8 cellular contexts compared by ENCODE assay signal in the genomic region with DNA sequence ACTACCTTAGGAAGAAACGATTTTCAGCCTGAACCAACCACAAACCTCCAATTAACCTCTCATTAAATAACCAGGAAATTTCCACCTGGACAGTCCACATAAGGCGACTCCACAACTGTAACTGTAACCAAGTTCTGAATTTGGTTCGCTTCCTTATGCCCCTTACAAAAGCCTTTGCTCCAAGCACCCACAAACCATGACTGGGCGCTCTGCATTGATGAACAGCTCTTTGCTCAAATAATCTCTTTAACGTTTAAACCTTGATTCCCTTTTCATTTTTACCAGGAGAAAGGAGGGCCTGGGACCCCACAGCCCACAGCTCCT. TPM values are rescaled to one million over a fixed set of nuclear protein-coding genes. Genes with fewer than 3 reads are reported as not detected.
A peak's percentile ranks its signal among the peaks of the same experiment; 100 is the strongest.
DNase-seq lines count a peak whose midpoint lies in the region; ATAC-seq, FAIRE-seq and TF ChIP-seq lines count a peak whose summit lies in the region.

No MANE protein-coding gene starts in this region.

- H3K4me3 ChIP-seq in left ventricle myocardium inferior (peak overlapping the region; percentile 97), small intestine (ENCODE audit: low read depth in 1 of 2, low read length in 2 of 2) (peak overlapping the region; percentile 81 to 88)

- peaks cover 51% of the 10 kb centered on the region for H3K4me1 Mint-ChIP-seq in T-helper 17 cell

- ATAC-seq in GM18517 (IDR thresholded peaks at IDR 0.05; ENCODE audit: unreplicated experiment) = peak; percentile 11
- ATAC-seq in HG02840 (IDR thresholded peaks at IDR 0.05; ENCODE audit: low FRiP score, unreplicated experiment) = peak; percentile 0
- no peak for ATAC-seq in T-helper 17 cell

- H3K4me1 ChIP-seq in left ventricle myocardium inferior (peaks cover 28% of the 10 kb centered on the region), small intestine (ENCODE audit: control insufficient read depth in 2 of 2, insufficient read depth in 1 of 2, low read depth in 1 of 2, low read length in 1 of 2) (peaks cover 6 to 14% of the 10 kb centered on the region in 2 donors)

- peak overlapping the region; percentile 80 for H3K27ac Mint-ChIP-seq in T-helper 17 cell

- H3K4me3 Mint-ChIP-seq in T-helper 17 cell = peak overlapping the region; percentile 97

- no peak for FAIRE-seq in small intestine (lab: Jason Lieb, UNC)

- peaks cover 4% of the 10 kb centered on the region for H3K36me3 Mint-ChIP-seq in T-helper 17 cell (ENCODE audit: low read depth)

- peak overlapping the region; percentile 95 for H3K27ac ChIP-seq in left ventricle myocardium inferior (replicated peaks)
- H3K27ac ChIP-seq in small intestine (ENCODE audit: low read depth in 1 of 2, low read length in 1 of 2) = peak overlapping the region; percentile 88 to 95

- H3K36me3 ChIP-seq in left ventricle myocardium inferior = no peaks in the 10 kb centered on the region
- no peaks in the 10 kb centered on the region for H3K36me3 ChIP-seq in small intestine (ENCODE audit: control insufficient read depth in 2 of 2, insufficient read depth in 2 of 2, low read length in 2 of 2)

- TF ChIP-seq CTCF in left ventricle myocardium inferior (IDR thresholded peaks at IDR 0.05; ENCODE audit: borderline replicate concordance) = no peak

- no peaks in the 10 kb centered on the region for H3K27me3 ChIP-seq in left ventricle myocardium inferior (ENCODE audit: low read depth)
- no peaks in the 10 kb centered on the region for H3K27me3 ChIP-seq in small intestine (ENCODE audit: control insufficient read depth in 2 of 2, insufficient read depth in 2 of 2, low read length in 2 of 2)

- H3K9me3 ChIP-seq in T-helper 17 cell (ENCODE audit: control insufficient read depth, low read length, poor library complexity, severe bottlenecking) (no peaks in the 10 kb centered on the region), left ventricle myocardium inferior (replicated peaks) (no peaks in the 10 kb centered on the region), small intestine (ENCODE audit: control insufficient read depth, low read depth) (no peaks in the 10 kb centered on the region)

- DNase-seq in T-helper 17 cell (no peak), left ventricle myocardium inferior (no peak), small intestine (no peak), occipital lobe (lab: John Stamatoyannopoulos, UW) (no peak), putamen (ENCODE audit: low spot score) (no peak), NCI-H2107 treated with DMSO at 0.1 percent for 48 hours (lab: John Stamatoyannopoulos, UW; ENCODE audit: unreplicated experiment) (no peak)

- 1 to 3% (median 1%) methylated on average over 5 of the region's 5 CpGs for WGBS in small intestine, 3 donors

- intact Hi-C loops in left ventricle myocardium inferior (cut with micrococcal nuclease) = no loop called here

- H3K27me3 Mint-ChIP-seq in T-helper 17 cell = no peaks in the 10 kb centered on the region

RNA-seq across cellular contexts. Expression of a gene that starts 38.2 kb away (rescaled TPM):
- 10 to 100 TPM; 12.0 to 16.7 TPM for total RNA-seq in T-helper 17 cell
- total RNA-seq in left ventricle myocardium inferior = 7.6 TPM
- polyA plus RNA-seq in small intestine = 1 to 10 TPM; 3.2 to 4.7 (median 4.5) TPM
- 365 TPM for total RNA-seq in occipital lobe

RNA-seq across cellular contexts. Expression of a gene that starts 45.8 kb away (rescaled TPM):
- total RNA-seq in T-helper 17 cell = not detected
- total RNA-seq in left ventricle myocardium inferior = not detected
- polyA plus RNA-seq in small intestine = not detected
- total RNA-seq in occipital lobe = not detected

Comparison
In these comparisons a context has a peak if more than half of its experiments do, and no peak if none do; other contexts are left out.
1. RNA of a gene that starts 38.2 kb away (total RNA-seq): 365 TPM in occipital lobe (single experiment); 12.0 to 16.7 TPM in T-helper 17 cell and 7.6 TPM in left ventricle myocardium inferior (single experiment); every median in the first group is over 10 times any median in the second.